8 cellular contexts compared by ENCODE assay signal in the genomic region with DNA sequence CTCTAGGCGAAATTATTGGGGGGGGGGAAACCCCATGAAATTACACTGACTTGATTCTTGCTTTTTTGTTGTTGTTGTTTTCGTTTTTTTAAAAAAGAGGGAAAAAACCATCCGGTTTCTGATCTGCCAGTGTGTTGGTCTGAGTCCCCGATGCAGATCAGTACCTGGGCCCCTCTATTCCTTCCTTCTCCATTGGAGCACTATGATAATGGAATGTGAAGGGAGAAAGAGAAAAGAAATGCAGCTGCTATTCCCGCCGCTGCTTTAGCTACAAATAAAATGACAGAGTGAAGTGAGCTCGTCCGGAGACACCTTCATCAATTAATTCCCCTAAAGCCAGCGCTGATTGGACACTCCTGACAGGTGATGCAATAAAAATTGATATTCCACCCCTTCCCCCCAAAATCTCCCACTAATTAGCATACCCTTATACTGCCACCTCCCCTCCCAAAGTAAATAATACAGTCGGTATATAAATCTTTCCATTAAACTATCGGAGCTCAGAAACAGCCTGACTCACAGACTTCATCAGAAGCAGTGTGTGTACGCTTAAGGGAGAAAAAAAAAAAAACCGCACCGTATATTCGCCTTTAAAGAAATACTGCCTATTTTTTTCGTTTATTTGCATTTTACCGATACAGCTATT. TPM values are rescaled to one million over a fixed set of nuclear protein-coding genes. Genes with fewer than 3 reads are reported as not detected.
DNase-seq lines count a peak whose midpoint lies in the region; ATAC-seq, FAIRE-seq and TF ChIP-seq lines count a peak whose summit lies in the region.

No MANE protein-coding gene starts in this region.

- 73% methylated on average over 17 of the region's 17 CpGs for WGBS in HepG2 (ENCODE audit: low lambda C conversion rate)
- WGBS in tibial nerve, 2 donors, result 19 to 20% methylated on average over 17 of the region's 17 CpGs

- TF ChIP-seq POLR2A in HepG2 (IDR thresholded peaks at IDR 0.05; ENCODE audit: insufficient read depth in 1 of 2, low read depth in 2 of 2, low read length in 2 of 2) (no peak), tibial nerve (IDR thresholded peaks at IDR 0.05) (no peak)

- no peak for FAIRE-seq in HepG2 (lab: Jason Lieb, UNC)

- no TSS peak for BruUV-seq in HepG2 (replicated peaks; lab: Mats Ljungman, UMichigan)

- H2AFZ ChIP-seq in HepG2 (ENCODE audit: low read length), result no peak overlapping the region

- TF ChIP-seq EP300 in HepG2 (IDR thresholded peaks at IDR 0.05; ENCODE audit: low read depth in 2 of 2, low read length in 2 of 2) (no peak), HepG2 (CRISPR knock-in tag; IDR thresholded peaks at IDR 0.05; ENCODE audit: borderline replicate concordance) (no peak), tibial nerve (IDR thresholded peaks at IDR 0.05) (no peak)

- intact Hi-C loops in HepG2 (cut with micrococcal nuclease; ENCODE audit: unreplicated experiment), result loop anchor here (2.0 kb wide), 2 partner anchors 15 to 21 kb away; no protein-coding TSS in a partner anchor
- intact Hi-C loops in sciatic nerve (cut with DNase I), result no loop called here

- no peaks in the 10 kb centered on the region for H4K20me1 ChIP-seq in HepG2 (ENCODE audit: insufficient read depth, low read length)

- H3K27ac Mint-ChIP-seq in brain, result peak overlapping the region; percentile 98 to 100 (median 99)

- CTCF ChIA-PET in HepG2 (lab: Yijun Ruan, JAX; ENCODE audit: low intra/inter-chr PET ratio, low total read pairs), result no interaction called here

- POLR2A ChIA-PET in HepG2 (lab: Yijun Ruan, JAX), result interaction anchor here (0.6 to 5.4 kb wide), 5 partner anchors 9 to 104 kb away, joined by 3 to 92 read pairs (median 6); a partner anchor contains a TSS

- peak overlapping the region; percentile 98 for H3K4me2 ChIP-seq in HepG2 (ENCODE audit: low read depth, low read length)

- peaks cover 20% of the 10 kb centered on the region for H3K27me3 Mint-ChIP-seq in brain

- no peak for ATAC-seq in HepG2
- no peak for ATAC-seq in HG03469 (IDR thresholded peaks at IDR 0.05; ENCODE audit: unreplicated experiment)
- ATAC-seq in sciatic nerve, result no peak

- H3K27me3 ChIP-seq in HepG2 (ENCODE audit: control insufficient read depth in 1 of 2, insufficient read depth in 2 of 2, low read length in 2 of 2) (no peaks in the 10 kb centered on the region; a peak in 1 of 5 replicates), tibial nerve (peaks cover 0 to 14% of the 10 kb centered on the region in 2 donors)

- H3K4me1 ChIP-seq in HepG2 (ENCODE audit: insufficient read depth, low read length) (peaks cover 61% of the 10 kb centered on the region), tibial nerve (peaks cover 0 to 62% (median 2%) of the 10 kb centered on the region in 4 donors)

- H3K9me3 Mint-ChIP-seq in brain, result peaks cover 0 to 4% (median 0%) of the 10 kb centered on the region in 5 experiments

- H3K4me3 ChIP-seq in HepG2 (replicated peaks in 1 of 3; ENCODE audit: insufficient read depth in 1 of 3, low read depth in 2 of 3, low read length in 3 of 3), result peak overlapping the region; percentile 80 to 91 (median 81); a peak in 5 of 6 replicates
- H3K4me3 ChIP-seq in tibial nerve, result peak overlapping the region; percentile 44 to 76 (median 51)

- peaks cover 2% of the 10 kb centered on the region for H3K79me2 ChIP-seq in HepG2 (ENCODE audit: insufficient read depth, low read length)

- H3K36me3 Mint-ChIP-seq in brain, result no peaks in the 10 kb centered on the region

- H3K36me3 ChIP-seq in HepG2 (replicated peaks in 1 of 2; ENCODE audit: control insufficient read depth in 1 of 2, insufficient read depth in 2 of 2, low read length in 2 of 2), result no peaks in the 10 kb centered on the region
- H3K36me3 ChIP-seq in tibial nerve, result no peaks in the 10 kb centered on the region

- TF ChIP-seq CTCF in brain (conservative IDR thresholded peaks at IDR 0.05) (no peak), HepG2 (CRISPR knock-in tag; IDR thresholded peaks at IDR 0.05) (no peak), tibial nerve (IDR thresholded peaks at IDR 0.05) (no peak)

- peak; percentile 46 for DNase-seq in DMS153 (lab: John Stamatoyannopoulos, UW)
- DNase-seq in DMS153 treated with DMSO at 0.1 percent for 48 hours (lab: John Stamatoyannopoulos, UW; ENCODE audit: unreplicated experiment), result no peak
- DNase-seq in NCI-H774 (lab: John Stamatoyannopoulos, UW), result peak; percentile 76
- no peak for DNase-seq in HepG2 (ENCODE audit: low spot score)
- DNase-seq in tibial nerve (ENCODE audit: low spot score in 2 of 2), result no peak
- DNase-seq in sciatic nerve (ENCODE audit: low spot score), result no peak

- in situ Hi-C loops in HepG2 (cut with HindIII; ENCODE audit: extremely low pct_ligation_motif_present, low pct_unique_long_range_greater_than_20kb), result loop anchor here (25.0 kb wide), 1 partner anchor 794 kb away; a partner anchor contains a TSS

- H3K9ac ChIP-seq in HepG2 (ENCODE audit: insufficient read depth, low read depth, low read length), result peak overlapping the region; percentile 64; the same call in 1 of the 2 replicates

- peaks cover 60% of the 10 kb centered on the region for H3K4me1 Mint-ChIP-seq in brain

- no peak overlapping the region for H3K27ac ChIP-seq in HepG2 (ENCODE audit: extremely low read length, insufficient read depth, low read length)
- peak overlapping the region; percentile 74 to 99 (median 84) for H3K27ac ChIP-seq in tibial nerve

- no peaks in the 10 kb centered on the region for H3K9me3 ChIP-seq in HepG2 (ENCODE audit: low read length)
- no peaks in the 10 kb centered on the region for H3K9me3 ChIP-seq in tibial nerve

- peak overlapping the region; percentile 93 to 94 (median 94) for H3K4me3 Mint-ChIP-seq in brain

- TF ChIP-seq RAD21 in HepG2 (CRISPR knock-in tag; IDR thresholded peaks at IDR 0.05), result no peak

TF ChIP-seq in HepG2, 621 proteins besides CTCF, POLR2A, EP300 and RAD21 (continues in another document):
- TF ChIP-seq NR2C2 (CRISPR knock-in tag; IDR thresholded peaks at IDR 0.05; ENCODE audit: borderline replicate concordance) (0 out of 2 replicates have a peak, but pooled peaks have one; percentile 14), ZNF543 (CRISPR knock-in tag; IDR thresholded peaks at IDR 0.05) (0 out of 2 replicates have a peak, but pooled peaks have one; percentile 38), HNRNPK (IDR thresholded peaks at IDR 0.05; ENCODE audit: low read depth, low read length, poor library complexity, severe bottlenecking) (peak; percentile 38)

RNA-seq across cellular contexts. Expression of a gene that starts 7.4 kb away (rescaled TPM):
- polyA plus RNA-seq in brain (ENCODE audit: insufficient read depth, low read depth, low replicate concordance) (0.46 TPM), HepG2 (2011; rRNA removed) (0.29 and 0.73 TPM in 2 replicates)
- total RNA-seq in HepG2 (2016; rRNA removed; fragmentation: Illumina TruSeq; extraction: Trizol) (1.4 and 1.5 TPM in 2 replicates), tibial nerve (1 to 10 TPM in 3 of 4 donors, under 1 TPM in 1; 0.39 to 5.2 (median 2.3) TPM), sciatic nerve (3.1 TPM)
- total RNA-seq in HepG2 (2016; cell fraction: cytosol; rRNA removed; fragmentation: Illumina TruSeq; extraction: Trizol; ENCODE audit: low read depth), result 0.35 and 0.40 TPM in 2 replicates
- 1.1 and 1.2 TPM in 2 replicates for total RNA-seq in HepG2 (2016; cell fraction: insoluble cytoplasmic fraction; rRNA removed; fragmentation: Illumina TruSeq; extraction: Trizol)
- 1.1 TPM in 2 replicates for total RNA-seq in HepG2 (2016; cell fraction: membrane; rRNA removed; fragmentation: Illumina TruSeq; extraction: Trizol)
- 1.4 TPM in 2 replicates for total RNA-seq in HepG2 (2016; cell fraction: nucleus; rRNA removed; fragmentation: Illumina TruSeq; extraction: Trizol)
- 0.17 and 0.19 TPM in 2 replicates for polyA plus RNA-seq in HepG2 (2011; cell fraction: cytosol; rRNA removed)
- polyA plus RNA-seq in HepG2 (2011; cell fraction: nucleus; rRNA removed), result 0.45 and 0.59 TPM in 2 replicates
- 0.24 and 0.85 TPM in 2 replicates for polyA plus RNA-seq in HepG2 (2012)
- 0.11 and 0.58 TPM in 2 replicates for polyA plus RNA-seq in HepG2 (2016; cell fraction: cytosol; fragmentation: Illumina TruSeq; extraction: Trizol; ENCODE audit: low read depth)
- 0.67 and 0.78 TPM in 2 replicates for polyA plus RNA-seq in HepG2 (2016; cell fraction: insoluble cytoplasmic fraction; fragmentation: Illumina TruSeq; extraction: Trizol; ENCODE audit: low read depth)
- polyA plus RNA-seq in HepG2 (2016; cell fraction: membrane; fragmentation: Illumina TruSeq; extraction: Trizol; ENCODE audit: low read depth), result 0.33 and 0.58 TPM in 2 replicates
- 2.7 and 2.8 TPM in 2 replicates for polyA plus RNA-seq in HepG2 (2016; cell fraction: nucleus; fragmentation: Illumina TruSeq; extraction: Trizol; ENCODE audit: insufficient read depth, low read depth)
- polyA minus RNA-seq in HepG2 (2011; rRNA and poly(A)+ RNA removed; ENCODE audit: low replicate concordance), result 0.12 and 0.28 TPM in 2 replicates
- 0.49 and 0.88 TPM in 2 replicates for polyA minus RNA-seq in HepG2 (2011; cell fraction: cytosol; rRNA and poly(A)+ RNA removed)
- 0.50 and 0.52 TPM in 2 replicates for polyA minus RNA-seq in HepG2 (2011; cell fraction: nucleus; rRNA and poly(A)+ RNA removed)

RNA-seq across cellular contexts. Expression of a gene that starts 15.9 kb away (rescaled TPM):
- polyA plus RNA-seq in brain (ENCODE audit: insufficient read depth, low read depth, low replicate concordance) (17.4 TPM), HepG2 (2011; rRNA removed) (72.1 and 84.1 TPM in 2 replicates)
- total RNA-seq in HepG2 (2016; rRNA removed; fragmentation: Illumina TruSeq; extraction: Trizol) (39.3 and 51.3 TPM in 2 replicates), tibial nerve (10 to 100 TPM; 40.6 to 60.9 (median 47.5) TPM), sciatic nerve (68.1 TPM)
- total RNA-seq in HepG2 (2016; cell fraction: cytosol; rRNA removed; fragmentation: Illumina TruSeq; extraction: Trizol; ENCODE audit: low read depth), result 32.5 and 35.1 TPM in 2 replicates
- 40.6 and 48.2 TPM in 2 replicates for total RNA-seq in HepG2 (2016; cell fraction: insoluble cytoplasmic fraction; rRNA removed; fragmentation: Illumina TruSeq; extraction: Trizol)
- total RNA-seq in HepG2 (2016; cell fraction: membrane; rRNA removed; fragmentation: Illumina TruSeq; extraction: Trizol), result 43.6 and 51.5 TPM in 2 replicates
- 132 and 141 TPM in 2 replicates for total RNA-seq in HepG2 (2016; cell fraction: nucleus; rRNA removed; fragmentation: Illumina TruSeq; extraction: Trizol)
- 52.6 and 55.4 TPM in 2 replicates for polyA plus RNA-seq in HepG2 (2011; cell fraction: cytosol; rRNA removed)
- polyA plus RNA-seq in HepG2 (2011; cell fraction: nucleus; rRNA removed), result 70.8 and 78.9 TPM in 2 replicates
- polyA plus RNA-seq in HepG2 (2012), result 36.4 and 36.6 TPM in 2 replicates
- polyA plus RNA-seq in HepG2 (2016; cell fraction: cytosol; fragmentation: Illumina TruSeq; extraction: Trizol; ENCODE audit: low read depth), result 39.6 and 43.2 TPM in 2 replicates
- polyA plus RNA-seq in HepG2 (2016; cell fraction: insoluble cytoplasmic fraction; fragmentation: Illumina TruSeq; extraction: Trizol; ENCODE audit: low read depth), result 41.2 and 47.5 TPM in 2 replicates
- 46.0 and 49.8 TPM in 2 replicates for polyA plus RNA-seq in HepG2 (2016; cell fraction: membrane; fragmentation: Illumina TruSeq; extraction: Trizol; ENCODE audit: low read depth)
- polyA plus RNA-seq in HepG2 (2016; cell fraction: nucleus; fragmentation: Illumina TruSeq; extraction: Trizol; ENCODE audit: insufficient read depth, low read depth), result 59.3 and 60.4 TPM in 2 replicates
- polyA minus RNA-seq in HepG2 (2011; rRNA and poly(A)+ RNA removed; ENCODE audit: low replicate concordance), result 65.5 and 210 TPM in 2 replicates
- 28.0 and 33.0 TPM in 2 replicates for polyA minus RNA-seq in HepG2 (2011; cell fraction: cytosol; rRNA and poly(A)+ RNA removed)
- 342 and 460 TPM in 2 replicates for polyA minus RNA-seq in HepG2 (2011; cell fraction: nucleus; rRNA and poly(A)+ RNA removed)

Comparison
In these comparisons a context has a peak if more than half of its experiments do, and no peak if none do; other contexts are left out.
1. DNase-seq: peak in DMS153 (single experiment) and NCI-H774 (single experiment); none in DMS153 treated with DMSO at 0.1 percent for 48 hours (single experiment), HepG2 (single experiment), tibial nerve (0 of 2) and sciatic nerve (single experiment).